ENCODE assay signal across 8 cellular contexts in genomic region chr6:144284753-144285547, GRCh38. TPM values are rescaled to one million over a fixed set of nuclear protein-coding genes. Genes with fewer than 3 reads are reported as not detected.
A peak's percentile ranks its signal among the peaks of the same experiment; 100 is the strongest.
DNase-seq lines count a peak whose midpoint lies in the region; ATAC-seq and TF ChIP-seq lines count a peak whose summit lies in the region.

UTRN (plus strand) TSS chr6:144285335; CDS start chr6:144291829, 6,494 bp downstream.

- WGBS in adrenal gland, 4 donors = 0 to 1% (median 0%) methylated on average over 16 to 82 of the region's 85 CpGs
- 1% methylated on average over 68 to 85 of the region's 85 CpGs for WGBS in ovary, 3 donors
- 0 to 1% methylated on average over 75 to 85 of the region's 85 CpGs for WGBS in aorta, 2 donors

- no peak for TF ChIP-seq CTCF in CD14-positive monocyte (IDR thresholded peaks at IDR 0.05)
- no peak for TF ChIP-seq CTCF in adrenal gland (IDR thresholded peaks at IDR 0.05)
- no peak for TF ChIP-seq CTCF in ovary (IDR thresholded peaks at IDR 0.05)

- no peak for TF ChIP-seq EP300 in ovary (IDR thresholded peaks at IDR 0.05)

- H3K27me3 Mint-ChIP-seq in CD14-positive monocyte (ENCODE audit: low read depth in 3 of 3) = peaks cover 0 to 2% (median 0%) of the 10 kb centered on the region in 3 donors

- peaks cover 0 to 1% (median 0%) of the 10 kb centered on the region in 7 donors for H3K9me3 Mint-ChIP-seq in CD14-positive monocyte

- no peaks in the 10 kb centered on the region for H3K9me3 ChIP-seq in adrenal gland (replicated peaks in 1 of 3)
- no peaks in the 10 kb centered on the region for H3K9me3 ChIP-seq in ovary
- H3K9me3 ChIP-seq in aorta (ENCODE audit: control insufficient read depth, low read length) = no peaks in the 10 kb centered on the region

- ATAC-seq in GM19397 (IDR thresholded peaks at IDR 0.05; ENCODE audit: unreplicated experiment) (peak; percentile 69), HG03565 (IDR thresholded peaks at IDR 0.05; ENCODE audit: unreplicated experiment) (peak; percentile 50), Right ventricle myocardium superior (ENCODE audit: poor library complexity) (peak; percentile 84), aorta (ENCODE audit: low FRiP score) (peak; percentile 92)

- H3K4me3 ChIP-seq in adrenal gland (peak within 1 kb of the TSS; percentile 52 to 95 (median 90)), ovary (peak within 1 kb of the TSS; percentile 73), aorta (ENCODE audit: low read length in 2 of 2) (peak within 1 kb of the TSS; percentile 73 to 75)

- peaks cover 4 to 13% of the 10 kb centered on the region in 2 donors for H3K36me3 Mint-ChIP-seq in CD14-positive monocyte

- H3K4me1 ChIP-seq in adrenal gland (replicated peaks in 1 of 2) (peaks cover 6 to 24% of the 10 kb centered on the region in 2 donors), ovary (ENCODE audit: insufficient read depth) (peaks cover 3% of the 10 kb centered on the region), aorta (ENCODE audit: control insufficient read depth in 1 of 2, insufficient read depth in 2 of 2, low read length in 2 of 2) (no peaks in the 10 kb centered on the region)

- H3K4me3 Mint-ChIP-seq in CD14-positive monocyte = peak within 1 kb of the TSS; percentile 95 to 97

- H3K27ac Mint-ChIP-seq in CD14-positive monocyte = peak within 1 kb of the TSS; percentile 86 to 96 (median 93)

- H3K36me3 ChIP-seq in adrenal gland (replicated peaks in 1 of 2) (no peaks in the 10 kb centered on the region), ovary (no peaks in the 10 kb centered on the region), aorta (ENCODE audit: control insufficient read depth in 1 of 2, insufficient read depth in 2 of 2, low read length in 1 of 2) (no peaks in the 10 kb centered on the region)

- intact Hi-C loops in CD14-positive monocyte (cut with micrococcal nuclease) = loop anchor here (5.0 to 10.0 kb wide), 4 partner anchors 77 to 190 kb away; partner anchors contain the start of gene SF3B5 (in 1 of the 2)
- intact Hi-C loops in adrenal gland (cut with DNase I) = loop anchor here in 1 of 2 donors (5.0 kb wide), 1 partner anchor 68 kb away; no protein-coding TSS in a partner anchor
- intact Hi-C loops in Right ventricle myocardium superior (cut with DNase I) = loop anchor here (5.0 kb wide), 1 partner anchor 68 kb away; no protein-coding TSS in a partner anchor
- intact Hi-C loops in ovary (cut with DNase I) = loop anchor here in 3 of 4 donors (2.0 to 10.0 kb wide), 6 partner anchors 68 to 1450 kb away; partner anchors contain the start of gene EPM2A (in 1 of the 3)
- intact Hi-C loops in aorta (cut with DNase I) = loop anchor here (1.0 to 10.0 kb wide), 9 partner anchors 20 to 200 kb away; partner anchors contain the start of gene SF3B5 (in 1 of the 2)

- H3K27me3 ChIP-seq in adrenal gland (no peaks in the 10 kb centered on the region), ovary (no peaks in the 10 kb centered on the region), aorta (ENCODE audit: control insufficient read depth in 1 of 2, insufficient read depth in 2 of 2, low read length in 1 of 2) (no peaks in the 10 kb centered on the region)

- H3K27ac ChIP-seq in adrenal gland (peak within 1 kb of the TSS; percentile 73 to 97 (median 97)), ovary (peak within 1 kb of the TSS; percentile 85 to 96), aorta (ENCODE audit: low read depth in 1 of 2, low read length in 2 of 2) (peak within 1 kb of the TSS; percentile 57 to 89)

- peaks cover 24% of the 10 kb centered on the region for H3K4me1 Mint-ChIP-seq in CD14-positive monocyte

- TF ChIP-seq POLR2A in adrenal gland (IDR thresholded peaks at IDR 0.05) (peak in 1 of 2 donors; percentile 88), ovary (IDR thresholded peaks at IDR 0.05) (no peak)

- peak; percentile 53 for DNase-seq in CD14-positive monocyte (ENCODE audit: low spot score)
- peak; percentile 78 for DNase-seq in SKM-1 treated with dmso at 0.1 percent for 144 hours (lab: John Stamatoyannopoulos, UW; ENCODE audit: unreplicated experiment)
- peak; percentile 80 to 85 (median 83) for DNase-seq in adrenal gland
- DNase-seq in Right ventricle myocardium superior = peak; percentile 89
- peak; percentile 75 to 86 (median 82) for DNase-seq in ovary
- peak; percentile 91 to 94 for DNase-seq in aorta

RNA-seq across cellular contexts. Expression of gene UTRN, which starts in this region (rescaled TPM):
- polyA plus RNA-seq in CD14-positive monocyte (10 to 100 TPM; 21.8 to 66.1 TPM), adrenal gland (10 to 100 TPM in 2 of 3 donors, 1 to 10 TPM in 1; 7.6 to 23.0 (median 19.5) TPM), ovary (10 to 100 TPM; 27.6 to 63.0 TPM), aorta (10 to 100 TPM; 11.5 to 20.1 TPM)
- total RNA-seq in adrenal gland (100 to 1,000 TPM in 6 of 8 donors, 10 to 100 TPM in 2; 79.6 to 194 (median 125) TPM), Right ventricle myocardium superior (65.8 TPM), ovary (100 to 1,000 TPM; 105 to 155 (median 132) TPM), aorta (100 to 1,000 TPM; 238 to 259 TPM)

Comparison
In these comparisons a context has a peak if more than half of its experiments do, and no peak if none do; other contexts are left out.
1. Peak in every context shown above with its lines: DNase-seq, ATAC-seq, H3K4me3 ChIP-seq and H3K27ac ChIP-seq.